Comparison of ENCODE assay signal across 1 cellular context in the genomic region with DNA sequence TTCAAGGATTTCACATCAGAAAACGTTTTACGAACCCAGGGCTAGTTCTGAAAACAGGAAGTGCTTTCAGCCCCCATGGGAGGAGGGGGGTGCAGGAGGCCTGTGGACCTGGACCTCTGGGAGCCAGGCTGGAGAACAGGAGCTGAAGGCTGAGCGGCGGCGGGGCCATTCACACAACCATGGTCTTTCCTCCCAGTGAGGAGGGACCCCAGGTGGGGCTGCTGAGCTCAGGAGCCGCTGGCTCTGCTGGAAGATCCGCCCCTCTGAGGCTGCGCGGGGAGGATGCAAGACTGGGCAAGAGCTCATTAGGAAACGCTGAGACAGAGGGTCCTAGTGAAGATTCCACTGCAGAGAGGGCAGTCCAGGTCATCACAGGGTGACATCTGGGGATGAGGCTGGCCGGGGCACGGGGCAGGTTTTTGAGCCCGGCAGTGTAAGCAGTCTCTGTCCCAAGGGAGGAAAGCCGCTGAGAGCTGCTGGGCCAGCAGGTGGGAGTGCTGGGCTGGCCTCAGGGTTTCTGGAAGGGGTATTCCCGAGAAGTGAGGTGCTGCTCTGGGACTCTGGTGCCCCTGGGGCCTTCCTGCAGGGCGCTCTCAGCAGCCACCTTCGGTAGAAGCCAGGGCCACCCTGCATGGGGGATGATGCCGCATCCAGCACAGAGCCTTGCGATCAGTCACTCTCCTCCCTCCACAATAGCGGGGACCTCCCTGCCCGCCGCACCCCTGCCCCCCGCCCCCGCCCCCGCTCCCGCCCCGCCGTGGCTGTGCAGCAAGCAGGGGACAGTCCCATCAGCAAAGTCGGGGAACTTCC.
TF ChIP-seq lines count a peak whose summit lies in the region.

No MANE protein-coding gene starts in this region.

TF ChIP-seq in neural cell, 6 proteins besides CTCF, POLR2A, EP300 and RAD21 (continued from another document):
- TF ChIP-seq EZH2 (IDR thresholded peaks at IDR 0.05; ENCODE audit: borderline replicate concordance, insufficient read depth, low read length, poor library complexity, severe bottlenecking): no peak
